In the genomic region with DNA sequence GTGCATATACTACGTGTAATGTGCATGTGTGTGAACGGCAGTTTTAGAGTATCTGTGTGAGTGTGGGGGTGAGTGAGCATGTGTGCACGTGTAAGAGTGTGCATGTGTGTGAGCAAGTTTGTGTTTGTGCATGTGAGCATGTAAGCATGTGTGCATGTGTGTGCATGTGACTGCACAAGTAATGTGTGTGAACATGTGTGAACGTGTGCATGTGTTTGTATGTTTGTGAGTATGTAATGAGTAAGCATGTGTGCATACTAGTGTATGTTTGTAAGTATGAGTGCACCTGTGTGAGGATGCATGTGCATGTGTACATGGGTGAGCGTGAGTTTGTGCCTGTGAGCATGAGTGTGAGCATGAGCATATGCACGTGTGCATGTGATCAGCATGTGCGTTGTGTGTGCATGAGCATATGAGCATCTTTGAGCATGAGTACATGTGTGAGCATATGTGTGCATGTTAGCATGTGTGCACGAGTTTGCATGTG, we compare ENCODE assay signal across 26 cellular contexts.
"Had no signal": no experiment of that assay in that cellular context is flagged by ENCODE, and none has a peak within 500 bp of the region (broad histone marks: within the 10 kb centered on the region; RNA-seq: fewer than 3 reads in every experiment).

No MANE protein-coding gene starts in this region.

- H3K4me3 ChIP-seq: adrenal gland, heart left ventricle, pancreas, prostate gland, smooth muscle cell, suprapubic skin, tibial artery had no signal

- H3K27me3 Mint-ChIP-seq: activated naive CD8-positive, alpha-beta T cell treated with anti-CD3 and anti-CD28 coated beads for 36 hours; activated T-helper 17 cell treated with anti-CD3 and anti-CD28 coated beads, Interleukin-2, amount 50 U/mL, for 72 hours; brain; naive B cell; stimulated activated naive B cell treated with anti-CD40 and anti-IgM and Interleukin-4, amounts not matched to agents 10 μg/mL and 1 μg/mL and 100 μg/mL, for 72 hours had no signal

- FAIRE-seq: pancreas had no signal

- H3K27ac Mint-ChIP-seq: activated CD4-positive, alpha-beta memory T cell treated with anti-CD3 and anti-CD28 coated beads for 36 hours; activated CD4-positive, alpha-beta T cell treated with anti-CD3 and anti-CD28 coated beads, Interleukin-2, amount 10 ng/mL, durations not matched to agents 24 days and 14 days; activated naive CD8-positive, alpha-beta T cell treated with anti-CD3 and anti-CD28 coated beads for 36 hours; activated T-helper 17 cell treated with anti-CD3 and anti-CD28 coated beads, Interleukin-2, amount 50 U/mL, for 72 hours; immature natural killer cell; mesothelial cell of epicardium; naive B cell; stimulated activated naive B cell treated with anti-CD40 and anti-IgM and Interleukin-4, amounts not matched to agents 10 μg/mL and 1 μg/mL and 100 μg/mL, for 72 hours had no signal

- H3K4me2 ChIP-seq: smooth muscle cell had no signal

- DNase-seq: activated CD4-positive, alpha-beta memory T cell treated with anti-CD3 and anti-CD28 coated beads for 36 hours; activated CD4-positive, alpha-beta T cell treated with anti-CD3 and anti-CD28 coated beads, Interleukin-2, amount 10 ng/mL, durations not matched to agents 24 days and 14 days; activated naive CD4-positive, alpha-beta T cell treated with Interleukin-2 at 50 U/mL for 16 hours; activated naive CD8-positive, alpha-beta T cell treated with anti-CD3 and anti-CD28 coated beads for 36 hours; activated T-cell treated with anti-CD3 and anti-CD28 coated beads, Interleukin-2, amount 50 U/mL, for 4 hours; aorta; foreskin fibroblast; heart left ventricle; hypothalamus; immature natural killer cell; naive B cell; nephron progenitor cell; nucleus accumbens; pancreas; stimulated activated CD4-positive, alpha-beta T cell treated with anti-CD3 and anti-CD28 coated beads, Interleukin-1b, Interleukin-23, amount 100 ng/mL, for 48 hours; stimulated activated CD4-positive, alpha-beta T cell treated with anti-CD3 and anti-CD28 coated beads, Interleukin-4, amount 100 ng/mL, for 4 hours; stimulated activated naive B cell treated with anti-CD40 and anti-IgM and Interleukin-4, amounts not matched to agents 10 μg/mL and 1 μg/mL and 100 μg/mL, for 72 hours; tibial artery had no signal

- H3K27me3 ChIP-seq: adrenal gland, heart left ventricle, pancreas, suprapubic skin, tibial artery had no signal

- H3K27ac ChIP-seq: heart left ventricle, pancreas, prostate gland, suprapubic skin, tibial artery had no signal

- H3K4me1 Mint-ChIP-seq: activated CD4-positive, alpha-beta T cell treated with anti-CD3 and anti-CD28 coated beads, Interleukin-2, amount 10 ng/mL, durations not matched to agents 24 days and 14 days had no signal

- ATAC-seq: activated T-cell treated with anti-CD3 and anti-CD28 coated beads, Interleukin-2, amount 50 U/mL, for 4 hours; activated T-helper 17 cell treated with anti-CD3 and anti-CD28 coated beads, Interleukin-2, amount 50 U/mL, for 72 hours; esophagus mucosa; heart left ventricle; pancreas; stimulated activated naive B cell treated with anti-CD40 and anti-IgM and Interleukin-4, amounts not matched to agents 10 μg/mL and 1 μg/mL and 100 μg/mL, for 72 hours had no signal

- H3K4me1 ChIP-seq: prostate gland, tibial artery had no signal

- H3K36me3 ChIP-seq: adrenal gland, pancreas, prostate gland, suprapubic skin, tibial artery had no signal

- H3K9me3 Mint-ChIP-seq: activated CD4-positive, alpha-beta memory T cell treated with anti-CD3 and anti-CD28 coated beads for 36 hours; activated CD4-positive, alpha-beta T cell treated with anti-CD3 and anti-CD28 coated beads, Interleukin-2, amount 10 ng/mL, durations not matched to agents 24 days and 14 days; activated naive CD8-positive, alpha-beta T cell treated with anti-CD3 and anti-CD28 coated beads for 36 hours; activated T-cell treated with anti-CD3 and anti-CD28 coated beads, Interleukin-2, amount 50 U/mL, for 4 hours; activated T-helper 17 cell treated with anti-CD3 and anti-CD28 coated beads, Interleukin-2, amount 50 U/mL, for 72 hours; immature natural killer cell; mesothelial cell of epicardium; naive B cell; stimulated activated naive B cell treated with anti-CD40 and anti-IgM and Interleukin-4, amounts not matched to agents 10 μg/mL and 1 μg/mL and 100 μg/mL, for 72 hours had no signal

- H3K9me3 ChIP-seq: adrenal gland, heart left ventricle, pancreas, prostate gland, suprapubic skin, tibial artery had no signal

- H3K36me3 Mint-ChIP-seq: activated CD4-positive, alpha-beta memory T cell treated with anti-CD3 and anti-CD28 coated beads for 36 hours had no signal

- H3K4me3 Mint-ChIP-seq: activated CD4-positive, alpha-beta memory T cell treated with anti-CD3 and anti-CD28 coated beads for 36 hours; activated CD4-positive, alpha-beta T cell treated with anti-CD3 and anti-CD28 coated beads, Interleukin-2, amount 10 ng/mL, durations not matched to agents 24 days and 14 days; activated naive CD8-positive, alpha-beta T cell treated with anti-CD3 and anti-CD28 coated beads for 36 hours; activated T-cell treated with anti-CD3 and anti-CD28 coated beads, Interleukin-2, amount 50 U/mL, for 4 hours; activated T-helper 17 cell treated with anti-CD3 and anti-CD28 coated beads, Interleukin-2, amount 50 U/mL, for 72 hours; brain; immature natural killer cell; mesothelial cell of epicardium; nephron progenitor cell; stimulated activated naive B cell treated with anti-CD40 and anti-IgM and Interleukin-4, amounts not matched to agents 10 μg/mL and 1 μg/mL and 100 μg/mL, for 72 hours had no signal
